Comparison of ENCODE assay signal across 1 cellular context in the genomic region with DNA sequence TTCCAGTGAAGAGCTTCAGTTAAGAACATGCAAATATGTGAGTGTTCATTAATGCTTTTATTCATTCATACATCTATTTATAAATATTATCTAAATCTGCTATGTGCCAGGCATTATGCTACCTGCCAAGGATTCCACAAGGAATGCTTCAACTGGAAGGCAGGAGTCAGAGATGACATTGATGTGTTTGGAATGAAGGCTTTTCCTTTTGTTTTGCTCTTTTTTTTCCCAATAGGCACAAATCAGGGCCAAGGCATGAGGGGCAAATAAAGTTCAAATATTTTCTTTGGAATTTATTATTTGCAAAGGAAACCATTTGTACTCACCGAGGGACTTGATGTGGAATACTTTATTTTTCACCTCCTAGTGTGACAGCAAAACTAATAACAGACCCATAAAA.
TF ChIP-seq lines count a peak whose summit lies in the region.

No MANE protein-coding gene starts in this region.

TF ChIP-seq in SK-N-SH treated with all-trans-retinoic acid at 6 μM for 48 hours, 23 proteins besides CTCF, POLR2A, EP300 and RAD21 (continued from another document):
- TF ChIP-seq, protein P1, sequence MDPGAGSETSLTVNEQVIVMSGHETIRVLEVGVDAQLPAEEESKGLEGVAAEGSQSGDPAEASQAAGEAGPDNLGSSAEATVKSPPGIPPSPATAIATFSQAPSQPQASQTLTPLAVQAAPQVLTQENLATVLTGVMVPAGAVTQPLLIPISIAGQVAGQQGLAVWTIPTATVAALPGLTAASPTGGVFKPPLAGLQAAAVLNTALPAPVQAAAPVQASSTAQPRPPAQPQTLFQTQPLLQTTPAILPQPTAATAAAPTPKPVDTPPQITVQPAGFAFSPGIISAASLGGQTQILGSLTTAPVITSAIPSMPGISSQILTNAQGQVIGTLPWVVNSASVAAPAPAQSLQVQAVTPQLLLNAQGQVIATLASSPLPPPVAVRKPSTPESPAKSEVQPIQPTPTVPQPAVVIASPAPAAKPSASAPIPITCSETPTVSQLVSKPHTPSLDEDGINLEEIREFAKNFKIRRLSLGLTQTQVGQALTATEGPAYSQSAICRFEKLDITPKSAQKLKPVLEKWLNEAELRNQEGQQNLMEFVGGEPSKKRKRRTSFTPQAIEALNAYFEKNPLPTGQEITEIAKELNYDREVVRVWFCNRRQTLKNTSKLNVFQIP (CRISPR knock-in tag; IDR thresholded peaks at IDR 0.05; ENCODE audit: borderline replicate concordance, low read depth), result no peak
- no peak for TF ChIP-seq RARB (CRISPR knock-in tag; IDR thresholded peaks at IDR 0.05)
